Comparison of ENCODE assay signal across 2 cellular contexts in the genomic region with DNA sequence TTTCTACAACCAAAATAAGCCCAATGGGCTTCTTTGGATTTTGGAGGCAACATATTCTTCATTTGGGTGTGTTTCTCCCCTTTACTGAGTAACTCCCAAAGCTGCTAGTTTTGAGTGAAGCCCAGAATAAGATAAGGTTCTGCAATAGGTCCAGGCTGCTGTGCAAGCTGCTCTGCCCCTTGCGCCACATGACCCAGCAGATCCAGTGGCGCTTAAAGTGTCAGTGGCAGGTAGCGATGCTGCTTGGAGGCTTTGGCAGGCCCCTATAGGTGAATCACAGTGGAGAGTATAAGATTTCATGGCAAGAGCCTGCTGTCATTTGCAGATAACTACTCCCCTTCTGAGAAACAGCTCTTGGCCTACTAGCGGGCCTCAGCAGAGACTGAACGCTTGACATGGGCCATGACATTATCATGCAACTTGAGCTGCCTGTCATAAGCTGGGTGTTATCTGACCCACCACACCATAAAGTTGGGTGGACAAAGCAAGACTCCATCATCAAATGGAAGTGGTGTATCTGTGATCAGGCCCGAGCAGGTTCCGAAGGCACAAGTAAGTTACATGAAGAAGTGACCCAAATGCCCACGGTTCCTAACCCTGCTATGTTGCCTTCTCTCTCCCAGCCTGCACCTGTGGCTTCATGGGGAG.
A peak's percentile ranks its signal among the peaks of the same experiment; 100 is the strongest.
TF ChIP-seq lines count a peak whose summit lies in the region.

No MANE protein-coding gene starts in this region.

TF ChIP-seq in IMR-90, 13 proteins besides CTCF, POLR2A, EP300 and RAD21:
- no peak for TF ChIP-seq NFE2L2 (IDR thresholded peaks at IDR 0.05; ENCODE audit: low read depth, low read length)
- TF ChIP-seq RFX5 (IDR thresholded peaks at IDR 0.05; ENCODE audit: low read depth, low read length) = no peak
- TF ChIP-seq, protein P1, sequence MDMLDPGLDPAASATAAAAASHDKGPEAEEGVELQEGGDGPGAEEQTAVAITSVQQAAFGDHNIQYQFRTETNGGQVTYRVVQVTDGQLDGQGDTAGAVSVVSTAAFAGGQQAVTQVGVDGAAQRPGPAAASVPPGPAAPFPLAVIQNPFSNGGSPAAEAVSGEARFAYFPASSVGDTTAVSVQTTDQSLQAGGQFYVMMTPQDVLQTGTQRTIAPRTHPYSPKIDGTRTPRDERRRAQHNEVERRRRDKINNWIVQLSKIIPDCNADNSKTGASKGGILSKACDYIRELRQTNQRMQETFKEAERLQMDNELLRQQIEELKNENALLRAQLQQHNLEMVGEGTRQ (IDR thresholded peaks at IDR 0.05; ENCODE audit: low read depth, low read length) = no peak
- TF ChIP-seq, protein P2, sequence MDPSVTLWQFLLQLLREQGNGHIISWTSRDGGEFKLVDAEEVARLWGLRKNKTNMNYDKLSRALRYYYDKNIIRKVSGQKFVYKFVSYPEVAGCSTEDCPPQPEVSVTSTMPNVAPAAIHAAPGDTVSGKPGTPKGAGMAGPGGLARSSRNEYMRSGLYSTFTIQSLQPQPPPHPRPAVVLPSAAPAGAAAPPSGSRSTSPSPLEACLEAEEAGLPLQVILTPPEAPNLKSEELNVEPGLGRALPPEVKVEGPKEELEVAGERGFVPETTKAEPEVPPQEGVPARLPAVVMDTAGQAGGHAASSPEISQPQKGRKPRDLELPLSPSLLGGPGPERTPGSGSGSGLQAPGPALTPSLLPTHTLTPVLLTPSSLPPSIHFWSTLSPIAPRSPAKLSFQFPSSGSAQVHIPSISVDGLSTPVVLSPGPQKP (IDR thresholded peaks at IDR 0.05; ENCODE audit: borderline replicate concordance, low read depth, low read length) = no peak
- TF ChIP-seq MAFK (IDR thresholded peaks at IDR 0.05; ENCODE audit: low read depth, low read length) = no peak
- no peak for TF ChIP-seq MXI1 (IDR thresholded peaks at IDR 0.05; ENCODE audit: borderline replicate concordance, low read depth, low read length)
- no peak for TF ChIP-seq CEBPB (IDR thresholded peaks at IDR 0.05; ENCODE audit: low read depth, low read length)
- no peak for TF ChIP-seq MAZ (IDR thresholded peaks at IDR 0.05; ENCODE audit: borderline replicate concordance, low read depth, low read length)
- TF ChIP-seq FOS (IDR thresholded peaks at IDR 0.05; ENCODE audit: low read depth, low read length) = no peak

TF ChIP-seq in K562, 482 proteins besides CTCF, POLR2A, EP300 and RAD21 (continues in another document):
- peak; percentile 61 for TF ChIP-seq ZFX (CRISPR knock-in tag; IDR thresholded peaks at IDR 0.05)
- no peak for TF ChIP-seq GABPA (tag; conservative IDR thresholded peaks at IDR 0.05; ENCODE audit: low read depth)
- TF ChIP-seq TCF3 (CRISPR knock-in tag; IDR thresholded peaks at IDR 0.05) = peak; percentile 98
- TF ChIP-seq, protein P3, sequence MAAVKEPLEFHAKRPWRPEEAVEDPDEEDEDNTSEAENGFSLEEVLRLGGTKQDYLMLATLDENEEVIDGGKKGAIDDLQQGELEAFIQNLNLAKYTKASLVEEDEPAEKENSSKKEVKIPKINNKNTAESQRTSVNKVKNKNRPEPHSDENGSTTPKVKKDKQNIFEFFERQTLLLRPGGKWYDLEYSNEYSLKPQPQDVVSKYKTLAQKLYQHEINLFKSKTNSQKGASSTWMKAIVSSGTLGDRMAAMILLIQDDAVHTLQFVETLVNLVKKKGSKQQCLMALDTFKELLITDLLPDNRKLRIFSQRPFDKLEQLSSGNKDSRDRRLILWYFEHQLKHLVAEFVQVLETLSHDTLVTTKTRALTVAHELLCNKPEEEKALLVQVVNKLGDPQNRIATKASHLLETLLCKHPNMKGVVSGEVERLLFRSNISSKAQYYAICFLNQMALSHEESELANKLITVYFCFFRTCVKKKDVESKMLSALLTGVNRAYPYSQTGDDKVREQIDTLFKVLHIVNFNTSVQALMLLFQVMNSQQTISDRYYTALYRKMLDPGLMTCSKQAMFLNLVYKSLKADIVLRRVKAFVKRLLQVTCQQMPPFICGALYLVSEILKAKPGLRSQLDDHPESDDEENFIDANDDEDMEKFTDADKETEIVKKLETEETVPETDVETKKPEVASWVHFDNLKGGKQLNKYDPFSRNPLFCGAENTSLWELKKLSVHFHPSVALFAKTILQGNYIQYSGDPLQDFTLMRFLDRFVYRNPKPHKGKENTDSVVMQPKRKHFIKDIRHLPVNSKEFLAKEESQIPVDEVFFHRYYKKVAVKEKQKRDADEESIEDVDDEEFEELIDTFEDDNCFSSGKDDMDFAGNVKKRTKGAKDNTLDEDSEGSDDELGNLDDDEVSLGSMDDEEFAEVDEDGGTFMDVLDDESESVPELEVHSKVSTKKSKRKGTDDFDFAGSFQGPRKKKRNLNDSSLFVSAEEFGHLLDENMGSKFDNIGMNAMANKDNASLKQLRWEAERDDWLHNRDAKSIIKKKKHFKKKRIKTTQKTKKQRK (IDR thresholded peaks at IDR 0.05; ENCODE audit: borderline replicate concordance, low read depth, low read length) = no peak
- TF ChIP-seq ZNF12 (CRISPR knock-in tag; IDR thresholded peaks at IDR 0.05) = no peak
- TF ChIP-seq HMG20B (CRISPR knock-in tag; IDR thresholded peaks at IDR 0.05) = no peak
- TF ChIP-seq, protein P4, sequence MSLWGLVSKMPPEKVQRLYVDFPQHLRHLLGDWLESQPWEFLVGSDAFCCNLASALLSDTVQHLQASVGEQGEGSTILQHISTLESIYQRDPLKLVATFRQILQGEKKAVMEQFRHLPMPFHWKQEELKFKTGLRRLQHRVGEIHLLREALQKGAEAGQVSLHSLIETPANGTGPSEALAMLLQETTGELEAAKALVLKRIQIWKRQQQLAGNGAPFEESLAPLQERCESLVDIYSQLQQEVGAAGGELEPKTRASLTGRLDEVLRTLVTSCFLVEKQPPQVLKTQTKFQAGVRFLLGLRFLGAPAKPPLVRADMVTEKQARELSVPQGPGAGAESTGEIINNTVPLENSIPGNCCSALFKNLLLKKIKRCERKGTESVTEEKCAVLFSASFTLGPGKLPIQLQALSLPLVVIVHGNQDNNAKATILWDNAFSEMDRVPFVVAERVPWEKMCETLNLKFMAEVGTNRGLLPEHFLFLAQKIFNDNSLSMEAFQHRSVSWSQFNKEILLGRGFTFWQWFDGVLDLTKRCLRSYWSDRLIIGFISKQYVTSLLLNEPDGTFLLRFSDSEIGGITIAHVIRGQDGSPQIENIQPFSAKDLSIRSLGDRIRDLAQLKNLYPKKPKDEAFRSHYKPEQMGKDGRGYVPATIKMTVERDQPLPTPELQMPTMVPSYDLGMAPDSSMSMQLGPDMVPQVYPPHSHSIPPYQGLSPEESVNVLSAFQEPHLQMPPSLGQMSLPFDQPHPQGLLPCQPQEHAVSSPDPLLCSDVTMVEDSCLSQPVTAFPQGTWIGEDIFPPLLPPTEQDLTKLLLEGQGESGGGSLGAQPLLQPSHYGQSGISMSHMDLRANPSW (CRISPR knock-in tag; IDR thresholded peaks at IDR 0.05) = no peak
- TF ChIP-seq, protein P5, sequence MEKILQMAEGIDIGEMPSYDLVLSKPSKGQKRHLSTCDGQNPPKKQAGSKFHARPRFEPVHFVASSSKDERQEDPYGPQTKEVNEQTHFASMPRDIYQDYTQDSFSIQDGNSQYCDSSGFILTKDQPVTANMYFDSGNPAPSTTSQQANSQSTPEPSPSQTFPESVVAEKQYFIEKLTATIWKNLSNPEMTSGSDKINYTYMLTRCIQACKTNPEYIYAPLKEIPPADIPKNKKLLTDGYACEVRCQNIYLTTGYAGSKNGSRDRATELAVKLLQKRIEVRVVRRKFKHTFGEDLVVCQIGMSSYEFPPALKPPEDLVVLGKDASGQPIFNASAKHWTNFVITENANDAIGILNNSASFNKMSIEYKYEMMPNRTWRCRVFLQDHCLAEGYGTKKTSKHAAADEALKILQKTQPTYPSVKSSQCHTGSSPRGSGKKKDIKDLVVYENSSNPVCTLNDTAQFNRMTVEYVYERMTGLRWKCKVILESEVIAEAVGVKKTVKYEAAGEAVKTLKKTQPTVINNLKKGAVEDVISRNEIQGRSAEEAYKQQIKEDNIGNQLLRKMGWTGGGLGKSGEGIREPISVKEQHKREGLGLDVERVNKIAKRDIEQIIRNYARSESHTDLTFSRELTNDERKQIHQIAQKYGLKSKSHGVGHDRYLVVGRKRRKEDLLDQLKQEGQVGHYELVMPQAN (IDR thresholded peaks at IDR 0.05; ENCODE audit: borderline replicate concordance) = no peak
- peak; percentile 20; the same call in 1 of the 2 replicates for TF ChIP-seq KHSRP (IDR thresholded peaks at IDR 0.05)
- TF ChIP-seq, protein P6, sequence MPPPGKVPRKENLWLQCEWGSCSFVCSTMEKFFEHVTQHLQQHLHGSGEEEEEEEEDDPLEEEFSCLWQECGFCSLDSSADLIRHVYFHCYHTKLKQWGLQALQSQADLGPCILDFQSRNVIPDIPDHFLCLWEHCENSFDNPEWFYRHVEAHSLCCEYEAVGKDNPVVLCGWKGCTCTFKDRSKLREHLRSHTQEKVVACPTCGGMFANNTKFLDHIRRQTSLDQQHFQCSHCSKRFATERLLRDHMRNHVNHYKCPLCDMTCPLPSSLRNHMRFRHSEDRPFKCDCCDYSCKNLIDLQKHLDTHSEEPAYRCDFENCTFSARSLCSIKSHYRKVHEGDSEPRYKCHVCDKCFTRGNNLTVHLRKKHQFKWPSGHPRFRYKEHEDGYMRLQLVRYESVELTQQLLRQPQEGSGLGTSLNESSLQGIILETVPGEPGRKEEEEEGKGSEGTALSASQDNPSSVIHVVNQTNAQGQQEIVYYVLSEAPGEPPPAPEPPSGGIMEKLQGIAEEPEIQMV (tag; conservative IDR thresholded peaks at IDR 0.05; ENCODE audit: low read depth) = no peak
- TF ChIP-seq, protein P7, sequence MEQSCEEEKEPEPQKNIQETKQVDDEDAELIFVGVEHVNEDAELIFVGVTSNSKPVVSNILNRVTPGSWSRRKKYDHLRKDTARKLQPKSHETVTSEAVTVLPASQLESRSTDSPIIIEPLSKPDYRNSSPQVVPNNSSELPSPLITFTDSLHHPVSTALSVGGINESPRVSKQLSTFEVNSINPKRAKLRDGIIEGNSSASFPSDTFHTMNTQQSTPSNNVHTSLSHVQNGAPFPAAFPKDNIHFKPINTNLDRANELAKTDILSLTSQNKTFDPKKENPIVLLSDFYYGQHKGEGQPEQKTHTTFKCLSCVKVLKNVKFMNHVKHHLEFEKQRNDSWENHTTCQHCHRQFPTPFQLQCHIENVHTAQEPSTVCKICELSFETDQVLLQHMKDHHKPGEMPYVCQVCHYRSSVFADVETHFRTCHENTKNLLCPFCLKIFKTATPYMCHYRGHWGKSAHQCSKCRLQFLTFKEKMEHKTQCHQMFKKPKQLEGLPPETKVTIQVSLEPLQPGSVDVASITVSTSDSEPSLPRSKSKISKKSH (CRISPR knock-in tag; IDR thresholded peaks at IDR 0.05) = no peak
- no peak for TF ChIP-seq ZNF79 (CRISPR knock-in tag; IDR thresholded peaks at IDR 0.05; ENCODE audit: low read depth)
- no peak for TF ChIP-seq PPARD (CRISPR knock-in tag; IDR thresholded peaks at IDR 0.05)
- TF ChIP-seq, protein P8, sequence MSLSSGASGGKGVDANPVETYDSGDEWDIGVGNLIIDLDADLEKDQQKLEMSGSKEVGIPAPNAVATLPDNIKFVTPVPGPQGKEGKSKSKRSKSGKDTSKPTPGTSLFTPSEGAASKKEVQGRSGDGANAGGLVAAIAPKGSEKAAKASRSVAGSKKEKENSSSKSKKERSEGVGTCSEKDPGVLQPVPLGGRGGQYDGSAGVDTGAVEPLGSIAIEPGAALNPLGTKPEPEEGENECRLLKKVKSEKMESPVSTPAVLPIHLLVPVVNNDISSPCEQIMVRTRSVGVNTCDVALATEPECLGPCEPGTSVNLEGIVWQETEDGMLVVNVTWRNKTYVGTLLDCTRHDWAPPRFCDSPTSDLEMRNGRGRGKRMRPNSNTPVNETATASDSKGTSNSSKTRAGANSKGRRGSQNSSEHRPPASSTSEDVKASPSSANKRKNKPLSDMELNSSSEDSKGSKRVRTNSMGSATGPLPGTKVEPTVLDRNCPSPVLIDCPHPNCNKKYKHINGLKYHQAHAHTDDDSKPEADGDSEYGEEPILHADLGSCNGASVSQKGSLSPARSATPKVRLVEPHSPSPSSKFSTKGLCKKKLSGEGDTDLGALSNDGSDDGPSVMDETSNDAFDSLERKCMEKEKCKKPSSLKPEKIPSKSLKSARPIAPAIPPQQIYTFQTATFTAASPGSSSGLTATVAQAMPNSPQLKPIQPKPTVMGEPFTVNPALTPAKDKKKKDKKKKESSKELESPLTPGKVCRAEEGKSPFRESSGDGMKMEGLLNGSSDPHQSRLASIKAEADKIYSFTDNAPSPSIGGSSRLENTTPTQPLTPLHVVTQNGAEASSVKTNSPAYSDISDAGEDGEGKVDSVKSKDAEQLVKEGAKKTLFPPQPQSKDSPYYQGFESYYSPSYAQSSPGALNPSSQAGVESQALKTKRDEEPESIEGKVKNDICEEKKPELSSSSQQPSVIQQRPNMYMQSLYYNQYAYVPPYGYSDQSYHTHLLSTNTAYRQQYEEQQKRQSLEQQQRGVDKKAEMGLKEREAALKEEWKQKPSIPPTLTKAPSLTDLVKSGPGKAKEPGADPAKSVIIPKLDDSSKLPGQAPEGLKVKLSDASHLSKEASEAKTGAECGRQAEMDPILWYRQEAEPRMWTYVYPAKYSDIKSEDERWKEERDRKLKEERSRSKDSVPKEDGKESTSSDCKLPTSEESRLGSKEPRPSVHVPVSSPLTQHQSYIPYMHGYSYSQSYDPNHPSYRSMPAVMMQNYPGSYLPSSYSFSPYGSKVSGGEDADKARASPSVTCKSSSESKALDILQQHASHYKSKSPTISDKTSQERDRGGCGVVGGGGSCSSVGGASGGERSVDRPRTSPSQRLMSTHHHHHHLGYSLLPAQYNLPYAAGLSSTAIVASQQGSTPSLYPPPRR (CRISPR knock-in tag; IDR thresholded peaks at IDR 0.05; ENCODE audit: borderline replicate concordance) = no peak
- no peak for TF ChIP-seq NR2C2 (CRISPR knock-in tag; IDR thresholded peaks at IDR 0.05)
- TF ChIP-seq NR2C2 (tag; IDR thresholded peaks at IDR 0.05) = no peak
- no peak for TF ChIP-seq ILK (tag; IDR thresholded peaks at IDR 0.05; ENCODE audit: borderline replicate concordance, low read depth)
- TF ChIP-seq, protein P9, sequence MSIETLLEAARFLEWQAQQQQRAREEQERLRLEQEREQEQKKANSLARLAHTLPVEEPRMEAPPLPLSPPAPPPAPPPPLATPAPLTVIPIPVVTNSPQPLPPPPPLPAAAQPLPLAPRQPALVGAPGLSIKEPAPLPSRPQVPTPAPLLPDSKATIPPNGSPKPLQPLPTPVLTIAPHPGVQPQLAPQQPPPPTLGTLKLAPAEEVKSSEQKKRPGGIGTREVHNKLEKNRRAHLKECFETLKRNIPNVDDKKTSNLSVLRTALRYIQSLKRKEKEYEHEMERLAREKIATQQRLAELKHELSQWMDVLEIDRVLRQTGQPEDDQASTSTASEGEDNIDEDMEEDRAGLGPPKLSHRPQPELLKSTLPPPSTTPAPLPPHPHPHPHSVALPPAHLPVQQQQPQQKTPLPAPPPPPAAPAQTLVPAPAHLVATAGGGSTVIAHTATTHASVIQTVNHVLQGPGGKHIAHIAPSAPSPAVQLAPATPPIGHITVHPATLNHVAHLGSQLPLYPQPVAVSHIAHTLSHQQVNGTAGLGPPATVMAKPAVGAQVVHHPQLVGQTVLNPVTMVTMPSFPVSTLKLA (conservative IDR thresholded peaks at IDR 0.05) = peak in 1 of 2 experiments; percentile 71; a peak in 2 of 4 replicates
- TF ChIP-seq BACH1 (tag; IDR thresholded peaks at IDR 0.05) = no peak
- no peak for TF ChIP-seq GATAD2A (IDR thresholded peaks at IDR 0.05)
- TF ChIP-seq YY1 (IDR thresholded peaks at IDR 0.05; ENCODE audit: borderline replicate concordance in 1 of 3, control insufficient read depth in 1 of 3, extremely low read depth in 1 of 3, insufficient read depth in 3 of 3, insufficient read length in 1 of 3, insufficient replicate concordance in 2 of 3, low read depth in 1 of 3, low read length in 2 of 3) = peak in 2 of 3 experiments; percentile 17 to 30
